ENCODE assay signal across 14 cellular contexts in genomic region chr6:152748843-152749242, GRCh38. TPM values are rescaled to one million over a fixed set of nuclear protein-coding genes. Genes with fewer than 3 reads are reported as not detected.
DNase-seq lines count a peak whose midpoint lies in the region; ATAC-seq, FAIRE-seq and TF ChIP-seq lines count a peak whose summit lies in the region.
"Had no signal": no experiment of that assay in that cellular context is flagged by ENCODE, and none has a peak within 500 bp of the region (broad histone marks: within the 10 kb centered on the region; RNA-seq: fewer than 3 reads in every experiment).

No MANE protein-coding gene starts in this region.

- H3K36me3 Mint-ChIP-seq in stimulated activated effector memory CD8-positive, alpha-beta T cell treated with anti-CD3 and anti-CD28 coated beads, Interleukin-12 subunit alpha, Interleukin-12 subunit beta, amount 100 ng/mL, for 72 hours, result no peaks in the 10 kb centered on the region
- H3K36me3 Mint-ChIP-seq: memory B cell, T-cell had no signal

- H3K4me3 Mint-ChIP-seq in stimulated activated effector memory CD8-positive, alpha-beta T cell treated with anti-CD3 and anti-CD28 coated beads, Interleukin-12 subunit alpha, Interleukin-12 subunit beta, amount 100 ng/mL, for 72 hours, result no peak overlapping the region
- H3K4me3 Mint-ChIP-seq: activated T-cell treated with anti-CD3 and anti-CD28 coated beads, Interleukin-2, amount 50 U/mL, for 4 hours; memory B cell; T-cell had no signal

- H3K27ac Mint-ChIP-seq in stimulated activated effector memory CD8-positive, alpha-beta T cell treated with anti-CD3 and anti-CD28 coated beads, Interleukin-12 subunit alpha, Interleukin-12 subunit beta, amount 100 ng/mL, for 72 hours, result no peak overlapping the region
- H3K27ac Mint-ChIP-seq: memory B cell, T-cell had no signal

- in situ Hi-C loops in GM13977 (cut with MboI; ENCODE audit: low pct_unique_long_range_greater_than_20kb, low sequenced_read_pairs, unreplicated experiment) (no loop called here), SK-MEL-5 (cut with HindIII; ENCODE audit: low pct_unique_long_range_greater_than_20kb, low sequenced_read_pairs) (no loop called here)

- no peaks in the 10 kb centered on the region for H3K4me1 Mint-ChIP-seq in stimulated activated effector memory CD8-positive, alpha-beta T cell treated with anti-CD3 and anti-CD28 coated beads, Interleukin-12 subunit alpha, Interleukin-12 subunit beta, amount 100 ng/mL, for 72 hours
- H3K4me1 Mint-ChIP-seq: memory B cell, T-cell had no signal

- FAIRE-seq in A204.1 (lab: Jason Lieb, UNC), result peak; percentile 97

- H3K9me3 Mint-ChIP-seq in stimulated activated effector memory CD8-positive, alpha-beta T cell treated with anti-CD3 and anti-CD28 coated beads, Interleukin-12 subunit alpha, Interleukin-12 subunit beta, amount 100 ng/mL, for 72 hours, result no peaks in the 10 kb centered on the region
- H3K9me3 Mint-ChIP-seq: activated T-cell treated with anti-CD3 and anti-CD28 coated beads, Interleukin-2, amount 50 U/mL, for 4 hours; memory B cell; T-cell had no signal

- TF ChIP-seq CTCF in GM13977 (IDR thresholded peaks at IDR 0.05; ENCODE audit: extremely low read depth, insufficient read depth, missing control alignments), result peak; percentile 5

- peak; percentile 5 for DNase-seq in GM13977 (ENCODE audit: low spot score)
- DNase-seq in SK-MEL-5 (ENCODE audit: low read depth, low spot score), result peak; percentile 54
- peak; percentile 8 for DNase-seq in foreskin melanocyte
- no peak for DNase-seq in stimulated activated effector memory CD8-positive, alpha-beta T cell treated with anti-CD3 and anti-CD28 coated beads, Interleukin-12 subunit alpha, Interleukin-12 subunit beta, amount 100 ng/mL, for 72 hours (ENCODE audit: low spot score in 2 of 2)
- no peak for DNase-seq in SHP77 treated with DMSO at 0.1 percent for 48 hours (lab: John Stamatoyannopoulos, UW)
- DNase-seq: activated T-cell treated with anti-CD3 and anti-CD28 coated beads, Interleukin-2, amount 50 U/mL, for 4 hours; Calu3; MV-4-11; stimulated activated CD4-positive, alpha-beta T cell treated with anti-CD3 and anti-CD28 coated beads, Interleukin-12 subunit alpha, Interleukin-12 subunit beta, amount 100 ng/mL, for 4 hours; T-cell had no signal

- ATAC-seq in HG03045 (IDR thresholded peaks at IDR 0.05; ENCODE audit: unreplicated experiment) (no peak), HG02571 (IDR thresholded peaks at IDR 0.05; ENCODE audit: unreplicated experiment) (no peak)
- ATAC-seq in stimulated activated effector memory CD8-positive, alpha-beta T cell treated with anti-CD3 and anti-CD28 coated beads, Interleukin-12 subunit alpha, Interleukin-12 subunit beta, amount 100 ng/mL, for 72 hours, result no peak
- ATAC-seq: activated T-cell treated with anti-CD3 and anti-CD28 coated beads, Interleukin-2, amount 50 U/mL, for 4 hours; T-cell had no signal

RNA-seq across cellular contexts. Expression of gene VIP, which starts 1.8 kb away (rescaled TPM):
- 0.16 TPM in 1 of 2 replicates, not detected in the other for total RNA-seq in SK-MEL-5 (2014; rRNA removed; shearing (Covaris generic))
- 0.12 TPM in 1 of 2 replicates, not detected in the other for polyA plus RNA-seq in SK-MEL-5 (2015; cell fraction: cytosol; rRNA removed)
- polyA plus RNA-seq in SK-MEL-5 (2015; cell fraction: nucleus; rRNA removed), result not detected in 2 replicates
- total RNA-seq: activated T-cell treated with anti-CD3 and anti-CD28 coated beads, Interleukin-2, amount 50 U/mL, for 4 hours; Calu3; T-cell had no signal

RNA-seq across cellular contexts. Expression of gene MYCT1, which starts 51.1 kb away (rescaled TPM):
- total RNA-seq in SK-MEL-5 (2014; rRNA removed; shearing (Covaris generic)), result 0.11 TPM in 1 of 2 replicates, not detected in the other
- polyA plus RNA-seq in SK-MEL-5 (2015; cell fraction: cytosol; rRNA removed), result 0.21 and 0.39 TPM in 2 replicates
- 0.21 TPM in 1 of 2 replicates, not detected in the other for polyA plus RNA-seq in SK-MEL-5 (2015; cell fraction: nucleus; rRNA removed)
- total RNA-seq: activated T-cell treated with anti-CD3 and anti-CD28 coated beads, Interleukin-2, amount 50 U/mL, for 4 hours; Calu3 had no signal

Comparison
In these comparisons a context has a peak if more than half of its experiments do, and no peak if none do; other contexts are left out.
1. DNase-seq: peak in GM13977 (single experiment), SK-MEL-5 (single experiment) and foreskin melanocyte (single experiment); none in stimulated activated effector memory CD8-positive, alpha-beta T cell treated with anti-CD3 and anti-CD28 coated beads, Interleukin-12 subunit alpha, Interleukin-12 subunit beta, amount 100 ng/mL, for 72 hours (0 of 2) and SHP77 treated with DMSO at 0.1 percent for 48 hours (single experiment).